In genomic region chr13:81295177-81295576, GRCh38 we compare ENCODE assay signal across 28 cellular contexts.
"Had no signal": no experiment of that assay in that cellular context is flagged by ENCODE, and none has a peak within 500 bp of the region (broad histone marks: within the 10 kb centered on the region; RNA-seq: fewer than 3 reads in every experiment).

No MANE protein-coding gene starts in this region.

- H3K9me3 Mint-ChIP-seq: nephron had no signal

- H3K27me3 Mint-ChIP-seq: central memory CD8-positive, alpha-beta T cell; dendritic cell treated with granulocyte-macrophage colony-stimulating factor and Interleukin-4, amounts not matched to agents 40 ng/mL and 50 ng/mL, for 4 days; memory B cell; naive thymus-derived CD4-positive, alpha-beta T cell; stimulated activated memory B cell treated with anti-CD40 and anti-IgM and Interleukin-4, amounts not matched to agents 10 μg/mL and 1 μg/mL and 100 μg/mL, for 72 hours; stimulated activated naive CD8-positive, alpha-beta T cell treated with anti-CD3 and anti-CD28 coated beads, Interleukin-15, Interleukin-2, amounts not matched to agents 100 ng/mL and 50 ng/mL, for 24 hours had no signal

- H3K4me1 ChIP-seq: colonic mucosa, pancreas, sigmoid colon, tibial nerve, upper lobe of left lung had no signal

- H3K27ac Mint-ChIP-seq: dendritic cell treated with granulocyte-macrophage colony-stimulating factor and Interleukin-4, amounts not matched to agents 40 ng/mL and 50 ng/mL, for 4 days; immature natural killer cell; memory B cell; mesothelial cell of epicardium; naive thymus-derived CD4-positive, alpha-beta T cell; nephron; stimulated activated memory B cell treated with anti-CD40 and anti-IgM and Interleukin-4, amounts not matched to agents 10 μg/mL and 1 μg/mL and 100 μg/mL, for 72 hours; stimulated activated naive CD8-positive, alpha-beta T cell treated with anti-CD3 and anti-CD28 coated beads, Interleukin-15, Interleukin-2, amounts not matched to agents 100 ng/mL and 50 ng/mL, for 24 hours had no signal

- ATAC-seq: left ventricle myocardium superior; naive thymus-derived CD4-positive, alpha-beta T cell; pancreas; right cardiac atrium; stimulated activated memory B cell treated with anti-CD40 and anti-IgM and Interleukin-4, amounts not matched to agents 10 μg/mL and 1 μg/mL and 100 μg/mL, for 72 hours had no signal

- H3K9me3 ChIP-seq: colonic mucosa, pancreas, thoracic aorta, tibial nerve, upper lobe of left lung had no signal

- H3K27ac ChIP-seq: colonic mucosa, pancreas, sigmoid colon, thoracic aorta, tibial nerve, upper lobe of left lung had no signal

- H3K27me3 ChIP-seq: colonic mucosa, pancreas, sigmoid colon, tibial nerve, upper lobe of left lung had no signal

- H3K4me1 Mint-ChIP-seq: central memory CD8-positive, alpha-beta T cell; immature natural killer cell; memory B cell; naive thymus-derived CD4-positive, alpha-beta T cell; nephron; stimulated activated memory B cell treated with anti-CD40 and anti-IgM and Interleukin-4, amounts not matched to agents 10 μg/mL and 1 μg/mL and 100 μg/mL, for 72 hours had no signal

- H3K36me3 Mint-ChIP-seq: memory B cell; mesothelial cell of epicardium; naive thymus-derived CD4-positive, alpha-beta T cell; stimulated activated memory B cell treated with anti-CD40 and anti-IgM and Interleukin-4, amounts not matched to agents 10 μg/mL and 1 μg/mL and 100 μg/mL, for 72 hours had no signal

- H3K4me3 Mint-ChIP-seq: central memory CD8-positive, alpha-beta T cell; dendritic cell treated with granulocyte-macrophage colony-stimulating factor and Interleukin-4, amounts not matched to agents 40 ng/mL and 50 ng/mL, for 4 days; immature natural killer cell; memory B cell; mesothelial cell of epicardium; naive thymus-derived CD4-positive, alpha-beta T cell; nephron; stimulated activated memory B cell treated with anti-CD40 and anti-IgM and Interleukin-4, amounts not matched to agents 10 μg/mL and 1 μg/mL and 100 μg/mL, for 72 hours; stimulated activated naive CD8-positive, alpha-beta T cell treated with anti-CD3 and anti-CD28 coated beads, Interleukin-15, Interleukin-2, amounts not matched to agents 100 ng/mL and 50 ng/mL, for 24 hours had no signal

- H3K4me3 ChIP-seq: colonic mucosa, lung, pancreas, sigmoid colon, thoracic aorta, tibial nerve, upper lobe of left lung had no signal

- H3K36me3 ChIP-seq: colonic mucosa, pancreas, sigmoid colon, thoracic aorta, tibial nerve, upper lobe of left lung had no signal

- FAIRE-seq: endometrium, frontal cortex, pancreas, urothelium cell line had no signal

- DNase-seq: colonic mucosa; effector memory CD4-positive, alpha-beta T cell; hypothalamus; immature natural killer cell; islet precursor cell; kidney glomerular epithelial cell; left ventricle myocardium superior; naive thymus-derived CD4-positive, alpha-beta T cell; occipital lobe; pancreas; right cardiac atrium; sigmoid colon; stimulated activated CD4-positive, alpha-beta T cell treated with anti-CD3 and anti-CD28 coated beads, Interleukin-2, amount 100 ng/mL, for 24 hours; stimulated activated CD4-positive, alpha-beta T cell treated with anti-CD3 and anti-CD28 coated beads, Interleukin-4, amount 100 ng/mL, for 24 hours; upper lobe of left lung had no signal
